Comparison of ENCODE assay signal across 1 cellular context in genomic region chr20:48723308-48724264, GRCh38.
TF ChIP-seq lines count a peak whose summit lies in the region.

No MANE protein-coding gene starts in this region.

TF ChIP-seq in HepG2, 621 proteins besides CTCF, POLR2A, EP300 and RAD21 (continued from another document and continues in another):
- TF ChIP-seq HINFP (CRISPR knock-in tag; IDR thresholded peaks at IDR 0.05; ENCODE audit: low read depth): 0 out of 2 replicates have a peak, but pooled peaks have one; percentile 56
- peak; percentile 81; the same call in 1 of the 2 replicates for TF ChIP-seq ZNF501 (CRISPR knock-in tag; IDR thresholded peaks at IDR 0.05)
- peak; percentile 95; the same call in 1 of the 2 replicates for TF ChIP-seq ZNF17 (CRISPR knock-in tag; IDR thresholded peaks at IDR 0.05)
- 0 out of 2 replicates have a peak, but pooled peaks have one; percentile 5 for TF ChIP-seq ZNF362 (CRISPR knock-in tag; IDR thresholded peaks at IDR 0.05; ENCODE audit: borderline replicate concordance)
- TF ChIP-seq ZNF891 (CRISPR knock-in tag; IDR thresholded peaks at IDR 0.05): no peak
- no peak for TF ChIP-seq ZNF383 (CRISPR knock-in tag; IDR thresholded peaks at IDR 0.05; ENCODE audit: borderline replicate concordance)
- no peak for TF ChIP-seq PTBP1 (IDR thresholded peaks at IDR 0.05; ENCODE audit: low read depth, low read length, poor library complexity, severe bottlenecking)
- TF ChIP-seq ZNF557 (CRISPR knock-in tag; IDR thresholded peaks at IDR 0.05): no peak
- TF ChIP-seq, protein P1, sequence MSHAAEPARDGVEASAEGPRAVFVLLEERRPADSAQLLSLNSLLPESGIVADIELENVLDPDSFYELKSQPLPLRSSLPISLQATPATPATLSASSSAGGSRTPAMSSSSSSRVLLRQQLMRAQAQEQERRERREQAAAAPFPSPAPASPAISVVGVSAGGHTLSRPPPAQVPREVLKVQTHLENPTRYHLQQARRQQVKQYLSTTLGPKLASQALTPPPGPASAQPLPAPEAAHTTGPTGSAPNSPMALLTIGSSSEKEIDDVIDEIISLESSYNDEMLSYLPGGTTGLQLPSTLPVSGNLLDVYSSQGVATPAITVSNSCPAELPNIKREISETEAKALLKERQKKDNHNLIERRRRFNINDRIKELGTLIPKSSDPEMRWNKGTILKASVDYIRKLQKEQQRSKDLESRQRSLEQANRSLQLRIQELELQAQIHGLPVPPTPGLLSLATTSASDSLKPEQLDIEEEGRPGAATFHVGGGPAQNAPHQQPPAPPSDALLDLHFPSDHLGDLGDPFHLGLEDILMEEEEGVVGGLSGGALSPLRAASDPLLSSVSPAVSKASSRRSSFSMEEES (CRISPR knock-in tag; IDR thresholded peaks at IDR 0.05): peak; percentile 43; the same call in 1 of the 2 replicates
- TF ChIP-seq MLLT10 (CRISPR knock-in tag; IDR thresholded peaks at IDR 0.05): no peak
- TF ChIP-seq ZNF646 (CRISPR knock-in tag; IDR thresholded peaks at IDR 0.05): peak; percentile 67; the same call in 1 of the 2 replicates
- TF ChIP-seq HNF1B (CRISPR knock-in tag; IDR thresholded peaks at IDR 0.05): peak; percentile 52; the same call in 1 of the 2 replicates
- no peak for TF ChIP-seq KMT2B (CRISPR knock-in tag; IDR thresholded peaks at IDR 0.05)
- peak; percentile 58; the same call in 1 of the 2 replicates for TF ChIP-seq FOXC1 (CRISPR knock-in tag; IDR thresholded peaks at IDR 0.05; ENCODE audit: borderline replicate concordance)
- no peak for TF ChIP-seq POGZ (CRISPR knock-in tag; IDR thresholded peaks at IDR 0.05)
- no peak; the same call in 1 of the 2 replicates for TF ChIP-seq CBX5 (CRISPR knock-in tag; IDR thresholded peaks at IDR 0.05; ENCODE audit: borderline replicate concordance)
- no peak for TF ChIP-seq RFXANK (CRISPR knock-in tag; IDR thresholded peaks at IDR 0.05)
- no peak for TF ChIP-seq TAF1 (CRISPR knock-in tag; IDR thresholded peaks at IDR 0.05)
- TF ChIP-seq ZNF484 (CRISPR knock-in tag; IDR thresholded peaks at IDR 0.05; ENCODE audit: borderline replicate concordance, low read depth): no peak
- no peak for TF ChIP-seq ZXDC (CRISPR knock-in tag; IDR thresholded peaks at IDR 0.05)
- no peak for TF ChIP-seq XRCC5 (optimal IDR thresholded peaks at IDR 0.05; ENCODE audit: low read length)
- TF ChIP-seq NCOR1 (IDR thresholded peaks at IDR 0.05; ENCODE audit: borderline replicate concordance, low read length): peak; percentile 34; the same call in 1 of the 2 replicates
- peak; percentile 89 for TF ChIP-seq CEBPG (CRISPR knock-in tag; IDR thresholded peaks at IDR 0.05)
- no peak for TF ChIP-seq NFKB2 (CRISPR knock-in tag; IDR thresholded peaks at IDR 0.05; ENCODE audit: borderline replicate concordance)
- no peak for TF ChIP-seq ATRX (CRISPR knock-in tag; IDR thresholded peaks at IDR 0.05; ENCODE audit: borderline replicate concordance)
- TF ChIP-seq, protein P2, sequence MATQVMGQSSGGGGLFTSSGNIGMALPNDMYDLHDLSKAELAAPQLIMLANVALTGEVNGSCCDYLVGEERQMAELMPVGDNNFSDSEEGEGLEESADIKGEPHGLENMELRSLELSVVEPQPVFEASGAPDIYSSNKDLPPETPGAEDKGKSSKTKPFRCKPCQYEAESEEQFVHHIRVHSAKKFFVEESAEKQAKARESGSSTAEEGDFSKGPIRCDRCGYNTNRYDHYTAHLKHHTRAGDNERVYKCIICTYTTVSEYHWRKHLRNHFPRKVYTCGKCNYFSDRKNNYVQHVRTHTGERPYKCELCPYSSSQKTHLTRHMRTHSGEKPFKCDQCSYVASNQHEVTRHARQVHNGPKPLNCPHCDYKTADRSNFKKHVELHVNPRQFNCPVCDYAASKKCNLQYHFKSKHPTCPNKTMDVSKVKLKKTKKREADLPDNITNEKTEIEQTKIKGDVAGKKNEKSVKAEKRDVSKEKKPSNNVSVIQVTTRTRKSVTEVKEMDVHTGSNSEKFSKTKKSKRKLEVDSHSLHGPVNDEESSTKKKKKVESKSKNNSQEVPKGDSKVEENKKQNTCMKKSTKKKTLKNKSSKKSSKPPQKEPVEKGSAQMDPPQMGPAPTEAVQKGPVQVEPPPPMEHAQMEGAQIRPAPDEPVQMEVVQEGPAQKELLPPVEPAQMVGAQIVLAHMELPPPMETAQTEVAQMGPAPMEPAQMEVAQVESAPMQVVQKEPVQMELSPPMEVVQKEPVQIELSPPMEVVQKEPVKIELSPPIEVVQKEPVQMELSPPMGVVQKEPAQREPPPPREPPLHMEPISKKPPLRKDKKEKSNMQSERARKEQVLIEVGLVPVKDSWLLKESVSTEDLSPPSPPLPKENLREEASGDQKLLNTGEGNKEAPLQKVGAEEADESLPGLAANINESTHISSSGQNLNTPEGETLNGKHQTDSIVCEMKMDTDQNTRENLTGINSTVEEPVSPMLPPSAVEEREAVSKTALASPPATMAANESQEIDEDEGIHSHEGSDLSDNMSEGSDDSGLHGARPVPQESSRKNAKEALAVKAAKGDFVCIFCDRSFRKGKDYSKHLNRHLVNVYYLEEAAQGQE (IDR thresholded peaks at IDR 0.05; ENCODE audit: borderline replicate concordance in 1 of 2, low read depth in 1 of 2, low read length in 2 of 2): no peak
- no peak for TF ChIP-seq ISX (CRISPR knock-in tag; conservative IDR thresholded peaks at IDR 0.05)
- TF ChIP-seq, protein P3, sequence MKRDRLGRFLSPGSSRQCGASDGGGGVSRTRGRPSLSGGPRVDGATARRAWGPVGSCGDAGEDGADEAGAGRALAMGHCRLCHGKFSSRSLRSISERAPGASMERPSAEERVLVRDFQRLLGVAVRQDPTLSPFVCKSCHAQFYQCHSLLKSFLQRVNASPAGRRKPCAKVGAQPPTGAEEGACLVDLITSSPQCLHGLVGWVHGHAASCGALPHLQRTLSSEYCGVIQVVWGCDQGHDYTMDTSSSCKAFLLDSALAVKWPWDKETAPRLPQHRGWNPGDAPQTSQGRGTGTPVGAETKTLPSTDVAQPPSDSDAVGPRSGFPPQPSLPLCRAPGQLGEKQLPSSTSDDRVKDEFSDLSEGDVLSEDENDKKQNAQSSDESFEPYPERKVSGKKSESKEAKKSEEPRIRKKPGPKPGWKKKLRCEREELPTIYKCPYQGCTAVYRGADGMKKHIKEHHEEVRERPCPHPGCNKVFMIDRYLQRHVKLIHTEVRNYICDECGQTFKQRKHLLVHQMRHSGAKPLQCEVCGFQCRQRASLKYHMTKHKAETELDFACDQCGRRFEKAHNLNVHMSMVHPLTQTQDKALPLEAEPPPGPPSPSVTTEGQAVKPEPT (CRISPR knock-in tag; IDR thresholded peaks at IDR 0.05; ENCODE audit: low read depth): no peak
- TF ChIP-seq AKAP8 (CRISPR knock-in tag; IDR thresholded peaks at IDR 0.05): no peak
- TF ChIP-seq TBL1XR1 (IDR thresholded peaks at IDR 0.05; ENCODE audit: borderline replicate concordance, low read length, partially characterized antibody): no peak
- no peak for TF ChIP-seq NR3C1 (CRISPR knock-in tag; IDR thresholded peaks at IDR 0.05)
- peak; percentile 67; the same call in 1 of the 2 replicates for TF ChIP-seq ZNF256 (CRISPR knock-in tag; conservative IDR thresholded peaks at IDR 0.05)
- TF ChIP-seq, protein P4, sequence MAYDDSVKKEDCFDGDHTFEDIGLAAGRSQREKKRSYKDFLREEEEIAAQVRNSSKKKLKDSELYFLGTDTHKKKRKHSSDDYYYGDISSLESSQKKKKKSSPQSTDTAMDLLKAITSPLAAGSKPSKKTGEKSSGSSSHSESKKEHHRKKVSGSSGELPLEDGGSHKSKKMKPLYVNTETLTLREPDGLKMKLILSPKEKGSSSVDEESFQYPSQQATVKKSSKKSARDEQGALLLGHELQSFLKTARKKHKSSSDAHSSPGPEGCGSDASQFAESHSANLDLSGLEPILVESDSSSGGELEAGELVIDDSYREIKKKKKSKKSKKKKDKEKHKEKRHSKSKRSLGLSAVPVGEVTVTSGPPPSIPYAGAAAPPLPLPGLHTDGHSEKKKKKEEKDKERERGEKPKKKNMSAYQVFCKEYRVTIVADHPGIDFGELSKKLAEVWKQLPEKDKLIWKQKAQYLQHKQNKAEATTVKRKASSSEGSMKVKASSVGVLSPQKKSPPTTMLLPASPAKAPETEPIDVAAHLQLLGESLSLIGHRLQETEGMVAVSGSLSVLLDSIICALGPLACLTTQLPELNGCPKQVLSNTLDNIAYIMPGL (CRISPR knock-in tag; IDR thresholded peaks at IDR 0.05; ENCODE audit: borderline replicate concordance in 1 of 2, low read depth in 1 of 2): peak; percentile 70 to 88
